Comparison of ENCODE assay signal across 8 cellular contexts in the genomic region with DNA sequence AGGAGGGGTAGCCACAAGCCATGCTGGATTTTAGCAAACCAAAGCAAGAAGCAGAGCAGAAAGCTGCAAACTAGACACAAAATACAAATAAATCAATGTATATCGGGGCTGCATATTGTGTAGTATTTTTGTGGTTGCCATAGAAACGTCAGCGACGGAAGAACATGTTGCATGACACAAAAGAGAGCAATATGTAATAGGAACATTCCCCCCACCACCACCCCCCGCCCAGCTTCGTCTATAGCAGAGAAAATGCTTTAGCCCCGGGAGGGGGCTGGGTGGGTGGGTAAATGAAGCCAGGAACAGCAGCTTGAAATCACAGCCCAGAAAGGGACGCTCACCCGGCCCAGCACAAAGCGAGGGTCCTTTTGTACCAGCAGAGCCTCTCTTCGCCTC. TPM values are rescaled to one million over a fixed set of nuclear protein-coding genes. Genes with fewer than 3 reads are reported as not detected.
DNase-seq lines count a peak whose midpoint lies in the region; ATAC-seq and TF ChIP-seq lines count a peak whose summit lies in the region.

No MANE protein-coding gene starts in this region.

- H3K27me3 ChIP-seq in brain microvascular endothelial cell (replicated peaks), result no peaks in the 10 kb centered on the region

- peak overlapping the region; percentile 85 to 93 (median 90) for H3K4me3 Mint-ChIP-seq in immature natural killer cell

- peaks cover 30 to 54% of the 10 kb centered on the region in 2 donors for H3K4me1 Mint-ChIP-seq in immature natural killer cell

- ATAC-seq in HG02970 (IDR thresholded peaks at IDR 0.05; ENCODE audit: low FRiP score, unreplicated experiment) (peak; percentile 38), left lobe of liver (no peak), GM18520 (IDR thresholded peaks at IDR 0.05; ENCODE audit: unreplicated experiment) (no peak)

- TF ChIP-seq CTCF in brain microvascular endothelial cell (IDR thresholded peaks at IDR 0.05; ENCODE audit: low read depth, low read length, missing control alignments), result no peak

- H3K27ac Mint-ChIP-seq in immature natural killer cell, result peak overlapping the region; percentile 94 to 98 (median 95)

- no peaks in the 10 kb centered on the region for H3K9me3 Mint-ChIP-seq in immature natural killer cell

- DNase-seq in EL (peak; percentile 23), T follicular helper cell (ENCODE audit: low read depth) (peak; percentile 50), brain microvascular endothelial cell (peak; percentile 62), immature natural killer cell (peak; percentile 68 to 82 (median 77)), left lobe of liver (ENCODE audit: low spot score) (no peak)
- peak; percentile 35 for DNase-seq in stimulated activated CD8-positive, alpha-beta memory T cell treated with anti-CD3 and anti-CD28 coated beads, Interleukin-4, amount 100 ng/mL, for 48 hours

- no peaks in the 10 kb centered on the region for H3K36me3 ChIP-seq in brain microvascular endothelial cell (replicated peaks)

- peaks cover 5 to 14% (median 14%) of the 10 kb centered on the region in 3 donors for H3K27me3 Mint-ChIP-seq in immature natural killer cell (ENCODE audit: low read depth in 3 of 3)

- peak overlapping the region; percentile 88 for H3K4me3 ChIP-seq in brain microvascular endothelial cell (ENCODE audit: low read depth, low read length)

- H3K36me3 Mint-ChIP-seq in immature natural killer cell, result peaks cover 11 to 15% (median 13%) of the 10 kb centered on the region in 3 donors

- peak overlapping the region; percentile 92 for H3K27ac ChIP-seq in brain microvascular endothelial cell

- in situ Hi-C loops in brain microvascular endothelial cell (cut with HindIII; ENCODE audit: low pct_ligation_motif_present, low sequenced_read_pairs), result no loop called here

RNA-seq across cellular contexts. Expression of a gene that starts 0.5 kb away (rescaled TPM):
- polyA plus RNA-seq in immature natural killer cell, result 10 to 100 TPM; 14.4 to 16.6 (median 14.8) TPM
- total RNA-seq in left lobe of liver, result 0.88 TPM
